In genomic region chr9:36894695-36895310, GRCh38 we compare ENCODE assay signal across 26 cellular contexts.
DNase-seq lines count a peak whose midpoint lies in the region; ATAC-seq, FAIRE-seq and TF ChIP-seq lines count a peak whose summit lies in the region.
"Had no signal": no experiment of that assay in that cellular context is flagged by ENCODE, and none has a peak within 500 bp of the region (broad histone marks: within the 10 kb centered on the region; RNA-seq: fewer than 3 reads in every experiment).

No MANE protein-coding gene starts in this region.

- CTCF ChIA-PET in GM12878 (lab: Yijun Ruan, JAX) = no interaction called here
- CTCF ChIA-PET in CD8-positive, alpha-beta memory T cell (lab: Charles Lee) = no interaction called here

- peaks cover 46 to 81% of the 10 kb centered on the region in 2 donors for H3K4me1 Mint-ChIP-seq in stimulated activated naive B cell treated with anti-CD40 and anti-IgM and Interleukin-4, amounts not matched to agents 10 μg/mL and 1 μg/mL and 100 μg/mL, for 72 hours
- H3K4me1 Mint-ChIP-seq in CD8-positive, alpha-beta memory T cell = no peaks in the 10 kb centered on the region

- 96% methylated on average over 23 of the region's 23 CpGs for WGBS in GM12878 (ENCODE audit: insufficient coverage, insufficient replicate concordance, low lambda C conversion rate, missing lambda C conversion rate)

- ATAC-seq in GM12878 (no peak), HG03469 (IDR thresholded peaks at IDR 0.05; ENCODE audit: unreplicated experiment) (no peak), GM18502 (IDR thresholded peaks at IDR 0.05; ENCODE audit: poor library complexity, unreplicated experiment) (no peak)
- ATAC-seq in stimulated activated naive B cell treated with anti-CD40 and anti-IgM and Interleukin-4, amounts not matched to agents 10 μg/mL and 1 μg/mL and 100 μg/mL, for 72 hours (replicated peaks) = no peak
- ATAC-seq: CD8-positive, alpha-beta T cell; Right ventricle myocardium inferior; SK-N-SH treated with all-trans-retinoic acid at 6 μM for 48 hours had no signal

- SMC1A ChIA-PET in GM12878 (lab: Charles Lee; ENCODE audit: uncharacterized antibody, unreplicated experiment) = no interaction called here

- no peak for TF ChIP-seq EP300 in GM12878 (IDR thresholded peaks at IDR 0.05; ENCODE audit: borderline replicate concordance in 1 of 2, control insufficient read depth in 1 of 2, low read depth in 2 of 2, low read length in 2 of 2)

- BruUV-seq in GM12878 (replicated peaks; lab: Mats Ljungman, UMichigan) = no TSS peak

- H3K27me3 ChIP-seq in left ventricle myocardium inferior (ENCODE audit: low read depth) = peaks cover 100% of the 10 kb centered on the region
- no peaks in the 10 kb centered on the region for H3K27me3 ChIP-seq in GM12878 (replicated peaks in 1 of 2; ENCODE audit: control insufficient read depth in 2 of 2, insufficient read depth in 2 of 2, low read length in 1 of 2)
- no peaks in the 10 kb centered on the region for H3K27me3 ChIP-seq in CD8-positive, alpha-beta memory T cell (ENCODE audit: insufficient read depth, low read length, poor library complexity, severe bottlenecking)
- H3K27me3 ChIP-seq: SJCRH30 had no signal

- no peak overlapping the region for H3K9ac ChIP-seq in GM12878 (ENCODE audit: control insufficient read depth, insufficient read depth, low read length)
- H3K9ac ChIP-seq: KMS-11 had no signal

- no peaks in the 10 kb centered on the region for H3K9me3 Mint-ChIP-seq in stimulated activated naive B cell treated with anti-CD40 and anti-IgM and Interleukin-4, amounts not matched to agents 10 μg/mL and 1 μg/mL and 100 μg/mL, for 72 hours
- H3K9me3 Mint-ChIP-seq in CD8-positive, alpha-beta memory T cell = no peaks in the 10 kb centered on the region
- H3K9me3 Mint-ChIP-seq: CD8-positive, alpha-beta T cell; HFFc6; IgD-negative memory B cell had no signal

- H3K79me2 ChIP-seq in GM12878 (ENCODE audit: control insufficient read depth, insufficient read depth, low read length) = no peaks in the 10 kb centered on the region; the same call in none of the 2 replicates

- FAIRE-seq in GM12878 (lab: Jason Lieb, UNC) = no peak
- FAIRE-seq: A204.1 had no signal

- no peaks in the 10 kb centered on the region for H3K27me3 Mint-ChIP-seq in stimulated activated naive B cell treated with anti-CD40 and anti-IgM and Interleukin-4, amounts not matched to agents 10 μg/mL and 1 μg/mL and 100 μg/mL, for 72 hours
- peaks cover 13% of the 10 kb centered on the region in 2 donors for H3K27me3 Mint-ChIP-seq in CD8-positive, alpha-beta memory T cell
- H3K27me3 Mint-ChIP-seq: IgD-negative memory B cell had no signal

- H3K4me2 ChIP-seq in GM12878 (ENCODE audit: control insufficient read depth, insufficient read depth) = no peak overlapping the region
- H3K4me2 ChIP-seq: KMS-11, PC-9 had no signal

- H3K27ac Mint-ChIP-seq in stimulated activated naive B cell treated with anti-CD40 and anti-IgM and Interleukin-4, amounts not matched to agents 10 μg/mL and 1 μg/mL and 100 μg/mL, for 72 hours = peak overlapping the region; percentile 71
- H3K27ac Mint-ChIP-seq in CD8-positive, alpha-beta memory T cell = no peak overlapping the region
- H3K27ac Mint-ChIP-seq: CD8-positive, alpha-beta T cell; HFFc6 had no signal

- H3K27ac ChIP-seq in left ventricle myocardium inferior (replicated peaks) (no peak overlapping the region), GM12878 (ENCODE audit: control insufficient read depth, insufficient read depth) (no peak overlapping the region)
- no peak overlapping the region for H3K27ac ChIP-seq in CD8-positive, alpha-beta memory T cell (ENCODE audit: low read depth, low read length)
- H3K27ac ChIP-seq: HL-60, KMS-11, PC-9, SJCRH30 had no signal

- H3K9me3 ChIP-seq in left ventricle myocardium inferior (replicated peaks) (no peaks in the 10 kb centered on the region), GM12878 (replicated peaks; ENCODE audit: control insufficient read depth, insufficient read depth, low read length) (no peaks in the 10 kb centered on the region)
- H3K9me3 ChIP-seq in CD8-positive, alpha-beta memory T cell (ENCODE audit: low read length) = no peaks in the 10 kb centered on the region
- H3K9me3 ChIP-seq: SJCRH30 had no signal

- peaks cover 52 to 68% of the 10 kb centered on the region in 2 donors for H3K36me3 Mint-ChIP-seq in stimulated activated naive B cell treated with anti-CD40 and anti-IgM and Interleukin-4, amounts not matched to agents 10 μg/mL and 1 μg/mL and 100 μg/mL, for 72 hours
- H3K36me3 Mint-ChIP-seq in CD8-positive, alpha-beta memory T cell = no peaks in the 10 kb centered on the region
- H3K36me3 Mint-ChIP-seq: CD8-positive, alpha-beta T cell had no signal

- in situ Hi-C loops in GM12878 (cut with MboI) = no loop called here

- H3K4me1 ChIP-seq in left ventricle myocardium inferior (no peaks in the 10 kb centered on the region), GM12878 (ENCODE audit: control insufficient read depth, insufficient read depth, low read length) (no peaks in the 10 kb centered on the region)
- no peaks in the 10 kb centered on the region for H3K4me1 ChIP-seq in CD8-positive, alpha-beta memory T cell (ENCODE audit: insufficient read depth, low read length)
- H3K4me1 ChIP-seq: SJCRH30 had no signal

- peak; percentile 44 for DNase-seq in cardiac septum (ENCODE audit: low spot score)
- DNase-seq in left ventricle myocardium inferior = no peak
- no peak for DNase-seq in GM12878 (ENCODE audit: low read depth, low spot score)
- peak; percentile 82 for DNase-seq in mesenteric fat pad (ENCODE audit: low spot score)
- no peak for DNase-seq in stimulated activated naive B cell treated with anti-CD40 and anti-IgM and Interleukin-4, amounts not matched to agents 10 μg/mL and 1 μg/mL and 100 μg/mL, for 72 hours
- no peak for DNase-seq in CD8-positive, alpha-beta memory T cell
- DNase-seq: AML-193; CD8-positive, alpha-beta T cell; DMS 273 treated with DMSO at 0.1 percent for 48 hours; DMS79; GF-D8; HFFc6; MM.1S; NCI-H2029; NCI-H524 treated with DMSO at 0.1 percent for 48 hours; NCI-H774; PC-9; SJCRH30 had no signal

- intact Hi-C loops in cardiac septum (cut with DNase I) = no loop called here
- intact Hi-C loops in left ventricle myocardium inferior (cut with micrococcal nuclease) = no loop called here
- intact Hi-C loops in GM12878 (cut with micrococcal nuclease; ENCODE audit: unreplicated experiment) = no loop called here

- no peak overlapping the region for H2AFZ ChIP-seq in GM12878 (ENCODE audit: control insufficient read depth, low read depth, low read length)
- H2AFZ ChIP-seq: PC-9 had no signal

- peak; percentile 54; the same call in 1 of the 2 replicates for TF ChIP-seq POLR2A in GM12878 (IDR thresholded peaks at IDR 0.05; ENCODE audit: low read depth, low read length)

- no peak for TF ChIP-seq RAD21 in GM12878 (IDR thresholded peaks at IDR 0.05; ENCODE audit: insufficient read depth, low read depth, low read length)

- H3K4me3 Mint-ChIP-seq in stimulated activated naive B cell treated with anti-CD40 and anti-IgM and Interleukin-4, amounts not matched to agents 10 μg/mL and 1 μg/mL and 100 μg/mL, for 72 hours = no peak overlapping the region
- no peak overlapping the region for H3K4me3 Mint-ChIP-seq in CD8-positive, alpha-beta memory T cell
- H3K4me3 Mint-ChIP-seq: CD8-positive, alpha-beta T cell; HFFc6 had no signal

- no peak overlapping the region for H3K4me3 ChIP-seq in left ventricle myocardium inferior
- H3K4me3 ChIP-seq in GM12878 = no peak overlapping the region
- H3K4me3 ChIP-seq in CD8-positive, alpha-beta memory T cell (ENCODE audit: low read length) = no peak overlapping the region
- H3K4me3 ChIP-seq: PC-9, SJCRH30 had no signal

- TF ChIP-seq CTCF in left ventricle myocardium inferior (IDR thresholded peaks at IDR 0.05; ENCODE audit: borderline replicate concordance) (no peak), GM12878 (IDR thresholded peaks at IDR 0.05 in 2 of 3, conservative IDR thresholded peaks at IDR 0.05 in 1 of 3; ENCODE audit: control insufficient read depth in 2 of 3, extremely low read depth in 1 of 3, insufficient read depth in 1 of 3, low read depth in 3 of 3, low read length in 3 of 3) (no peak)

- H3K36me3 ChIP-seq in left ventricle myocardium inferior = no peaks in the 10 kb centered on the region
- H3K36me3 ChIP-seq in GM12878 (ENCODE audit: control insufficient read depth in 2 of 2, insufficient read depth in 2 of 2, low read length in 1 of 2) = peaks cover 19 to 40% of the 10 kb centered on the region in 2 experiments
- H3K36me3 ChIP-seq in CD8-positive, alpha-beta memory T cell (ENCODE audit: insufficient read depth, low read length) = no peaks in the 10 kb centered on the region
- H3K36me3 ChIP-seq: SJCRH30 had no signal

- peaks cover 2% of the 10 kb centered on the region for H4K20me1 ChIP-seq in GM12878 (ENCODE audit: control insufficient read depth, insufficient read depth)

- RAD21 ChIA-PET in GM12878 (lab: Charles Lee; ENCODE audit: unreplicated experiment) = no interaction called here

- POLR2A ChIA-PET in GM12878 (lab: Charles Lee) = no interaction called here
- POLR2A ChIA-PET in CD8-positive, alpha-beta memory T cell (lab: Charles Lee) = no interaction called here

TF ChIP-seq in GM12878, 131 proteins besides CTCF, POLR2A, EP300 and RAD21 (continues in another document):
- TF ChIP-seq JUND (IDR thresholded peaks at IDR 0.05; ENCODE audit: low read depth, low read length) (no peak), SMAD1 (IDR thresholded peaks at IDR 0.05; ENCODE audit: low read depth, partially characterized antibody) (no peak), TARDBP (IDR thresholded peaks at IDR 0.05; ENCODE audit: borderline replicate concordance) (no peak), CBX5 (IDR thresholded peaks at IDR 0.05; ENCODE audit: low read depth) (no peak), RELA (IDR thresholded peaks at IDR 0.05; ENCODE audit: borderline replicate concordance, partially characterized antibody) (no peak), KLF5 (IDR thresholded peaks at IDR 0.05; ENCODE audit: partially characterized antibody) (no peak)

Comparison
In these comparisons a context has a peak if more than half of its experiments do, and no peak if none do; other contexts are left out.
1. DNase-seq: peak in cardiac septum (single experiment) and mesenteric fat pad (single experiment); none in left ventricle myocardium inferior (single experiment), GM12878 (single experiment), stimulated activated naive B cell treated with anti-CD40 and anti-IgM and Interleukin-4, amounts not matched to agents 10 μg/mL and 1 μg/mL and 100 μg/mL, for 72 hours (single experiment) and CD8-positive, alpha-beta memory T cell (0 of 5).